In genomic region chr6:96542702-96543101, GRCh38 we compare ENCODE assay signal across 10 cellular contexts. TPM values are rescaled to one million over a fixed set of nuclear protein-coding genes. Genes with fewer than 3 reads are reported as not detected.
DNase-seq lines count a peak whose midpoint lies in the region; ATAC-seq, FAIRE-seq and TF ChIP-seq lines count a peak whose summit lies in the region.
"Had no signal": no experiment of that assay in that cellular context is flagged by ENCODE, and none has a peak within 500 bp of the region (broad histone marks: within the 10 kb centered on the region; RNA-seq: fewer than 3 reads in every experiment).

No MANE protein-coding gene starts in this region.

- H3K36me3 Mint-ChIP-seq in natural killer cell, result peaks cover 22% of the 10 kb centered on the region
- H3K36me3 Mint-ChIP-seq in natural killer cell treated with Interleukin-12 subunit alpha and Interleukin-12 subunit beta and Interleukin-15 and Interleukin-18, amount 100 ng/mL, for 72 hours, result peaks cover 37% of the 10 kb centered on the region
- peaks cover 75% of the 10 kb centered on the region for H3K36me3 Mint-ChIP-seq in activated T-cell treated with anti-CD3 and anti-CD28 coated beads, Interleukin-2, amount 50 U/mL, for 24 hours (ENCODE audit: low read depth)

- DNase-seq in natural killer cell (no peak), Kasumi-1 (lab: John Stamatoyannopoulos, UW) (peak; percentile 22 to 61), bronchial epithelial cell (ENCODE audit: low read depth) (peak; percentile 1), aorta (no peak), spleen (no peak)
- DNase-seq in natural killer cell treated with Interleukin-12 subunit alpha and Interleukin-12 subunit beta and Interleukin-15 and Interleukin-18, amount 100 ng/mL, for 72 hours (ENCODE audit: low spot score), result no peak
- DNase-seq in activated T-cell treated with anti-CD3 and anti-CD28 coated beads, Interleukin-2, amount 50 U/mL, for 24 hours, result no peak
- DNase-seq: GDM1 had no signal

- H3K4me1 ChIP-seq in aorta (ENCODE audit: control insufficient read depth in 1 of 2, insufficient read depth in 2 of 2, low read length in 2 of 2) (no peaks in the 10 kb centered on the region), spleen (no peaks in the 10 kb centered on the region)

- no peak overlapping the region for H3K4me3 Mint-ChIP-seq in natural killer cell
- H3K4me3 Mint-ChIP-seq in natural killer cell treated with Interleukin-12 subunit alpha and Interleukin-12 subunit beta and Interleukin-15 and Interleukin-18, amount 100 ng/mL, for 72 hours, result no peak overlapping the region
- H3K4me3 Mint-ChIP-seq in activated T-cell treated with anti-CD3 and anti-CD28 coated beads, Interleukin-2, amount 50 U/mL, for 24 hours, result no peak overlapping the region

- H3K27me3 ChIP-seq in bronchial epithelial cell (ENCODE audit: control insufficient read depth, insufficient read depth, low read length) (no peaks in the 10 kb centered on the region), aorta (ENCODE audit: control insufficient read depth in 1 of 2, insufficient read depth in 2 of 2, low read length in 1 of 2) (no peaks in the 10 kb centered on the region), spleen (replicated peaks in 1 of 7) (no peaks in the 10 kb centered on the region)

- no peak overlapping the region for H3K27ac Mint-ChIP-seq in natural killer cell
- H3K27ac Mint-ChIP-seq in natural killer cell treated with Interleukin-12 subunit alpha and Interleukin-12 subunit beta and Interleukin-15 and Interleukin-18, amount 100 ng/mL, for 72 hours, result no peak overlapping the region
- no peak overlapping the region for H3K27ac Mint-ChIP-seq in activated T-cell treated with anti-CD3 and anti-CD28 coated beads, Interleukin-2, amount 50 U/mL, for 24 hours

- H3K9me3 Mint-ChIP-seq in natural killer cell, result no peaks in the 10 kb centered on the region
- H3K9me3 Mint-ChIP-seq in natural killer cell treated with Interleukin-12 subunit alpha and Interleukin-12 subunit beta and Interleukin-15 and Interleukin-18, amount 100 ng/mL, for 72 hours, result no peaks in the 10 kb centered on the region
- no peaks in the 10 kb centered on the region for H3K9me3 Mint-ChIP-seq in activated T-cell treated with anti-CD3 and anti-CD28 coated beads, Interleukin-2, amount 50 U/mL, for 24 hours

- TF ChIP-seq CTCF in natural killer cell (IDR thresholded peaks at IDR 0.05), result peak; percentile 43
- TF ChIP-seq CTCF in bronchial epithelial cell (IDR thresholded peaks at IDR 0.05; ENCODE audit: insufficient read depth, low read length, severe bottlenecking), result no peak
- TF ChIP-seq CTCF in spleen (IDR thresholded peaks at IDR 0.05 in 8 of 11, conservative IDR thresholded peaks at IDR 0.05 in 3 of 11), result peak in 4 of 11 experiments; percentile 9 to 29 (median 16)

- no peaks in the 10 kb centered on the region for H3K9me3 ChIP-seq in aorta (ENCODE audit: control insufficient read depth, low read length)
- no peaks in the 10 kb centered on the region for H3K9me3 ChIP-seq in spleen

- H3K4me3 ChIP-seq in bronchial epithelial cell (ENCODE audit: low read depth, low read length) (no peak overlapping the region), aorta (ENCODE audit: low read length in 2 of 2) (no peak overlapping the region), spleen (no peak overlapping the region)

- H3K27ac ChIP-seq in aorta (ENCODE audit: low read depth in 1 of 2, low read length in 2 of 2) (no peak overlapping the region), spleen (no peak overlapping the region)

- ATAC-seq in natural killer cell (peak in 2 of 3 donors; percentile 29 to 52), aorta (ENCODE audit: low FRiP score) (peak; percentile 41), GM18520 (IDR thresholded peaks at IDR 0.05; ENCODE audit: unreplicated experiment) (no peak)
- ATAC-seq in natural killer cell treated with Interleukin-12 subunit alpha and Interleukin-12 subunit beta and Interleukin-15 and Interleukin-18, amount 100 ng/mL, for 72 hours, result no peak

- FAIRE-seq in bronchial epithelial cell (lab: Jason Lieb, UNC), result no peak

- intact Hi-C loops in natural killer cell (cut with micrococcal nuclease), result no loop called here
- intact Hi-C loops in aorta (cut with DNase I), result loop anchor here (5.0 kb wide), 3 partner anchors 220 to 510 kb away; partner anchors contain the start of gene NDUFAF4 (in 2 of the 2)
- intact Hi-C loops in spleen (cut with DNase I; ENCODE audit: low total_unique reads), result loop anchor here (10.0 kb wide), 1 partner anchor 512 kb away; no protein-coding TSS in a partner anchor

- H3K36me3 ChIP-seq in bronchial epithelial cell (ENCODE audit: control insufficient read depth, insufficient read depth, low read length) (peaks cover 3% of the 10 kb centered on the region), aorta (ENCODE audit: control insufficient read depth in 1 of 2, insufficient read depth in 2 of 2, low read length in 1 of 2) (peaks cover 2 to 3% of the 10 kb centered on the region in 2 donors), spleen (peaks cover 10 to 100% (median 74%) of the 10 kb centered on the region in 6 donors)

- no peak for TF ChIP-seq POLR2A in spleen (IDR thresholded peaks at IDR 0.05)

- H3K4me1 Mint-ChIP-seq in natural killer cell, result peaks cover 0 to 5% of the 10 kb centered on the region in 2 donors
- no peaks in the 10 kb centered on the region for H3K4me1 Mint-ChIP-seq in natural killer cell treated with Interleukin-12 subunit alpha and Interleukin-12 subunit beta and Interleukin-15 and Interleukin-18, amount 100 ng/mL, for 72 hours (ENCODE audit: low read depth in 2 of 2)
- no peaks in the 10 kb centered on the region for H3K4me1 Mint-ChIP-seq in activated T-cell treated with anti-CD3 and anti-CD28 coated beads, Interleukin-2, amount 50 U/mL, for 24 hours (ENCODE audit: low read depth)

- H3K27me3 Mint-ChIP-seq in natural killer cell (ENCODE audit: low read depth in 2 of 2), result no peaks in the 10 kb centered on the region
- no peaks in the 10 kb centered on the region for H3K27me3 Mint-ChIP-seq in natural killer cell treated with Interleukin-12 subunit alpha and Interleukin-12 subunit beta and Interleukin-15 and Interleukin-18, amount 100 ng/mL, for 72 hours
- H3K27me3 Mint-ChIP-seq in activated T-cell treated with anti-CD3 and anti-CD28 coated beads, Interleukin-2, amount 50 U/mL, for 24 hours, result no peaks in the 10 kb centered on the region

RNA-seq across cellular contexts. Expression of gene FHL5, which starts 20.2 kb away (rescaled TPM):
- not detected for total RNA-seq in natural killer cell
- not detected for total RNA-seq in natural killer cell treated with Interleukin-12 subunit alpha and Interleukin-12 subunit beta and Interleukin-15 and Interleukin-18, amount 100 ng/mL, for 72 hours
- not detected in 2 replicates for total RNA-seq in bronchial epithelial cell
- total RNA-seq in aorta, result 100 to 1,000 TPM in 1 of 2 donors, 10 to 100 TPM in 1; 38.3 to 413 TPM
- polyA plus RNA-seq in aorta, result 100 to 1,000 TPM in 1 of 2 donors, 10 to 100 TPM in 1; 37.6 to 106 TPM
- total RNA-seq in spleen, result 1 to 10 TPM; 1.6 to 9.6 (median 3.4) TPM
- 1 to 10 TPM; 1.9 to 2.8 (median 2.7) TPM for polyA plus RNA-seq in spleen
- total RNA-seq: kidney epithelial cell had no signal

RNA-seq across cellular contexts. Expression of gene UFL1, which starts 21.1 kb away (rescaled TPM):
- 10 to 100 TPM; 18.4 to 20.7 (median 19.0) TPM for total RNA-seq in natural killer cell
- 10 to 100 TPM; 16.0 to 19.1 TPM for total RNA-seq in natural killer cell treated with Interleukin-12 subunit alpha and Interleukin-12 subunit beta and Interleukin-15 and Interleukin-18, amount 100 ng/mL, for 72 hours
- 16.6 and 23.4 TPM in 2 replicates for total RNA-seq in bronchial epithelial cell
- 10 to 100 TPM; 25.3 to 26.9 TPM for total RNA-seq in aorta
- 10 to 100 TPM; 10.3 to 18.8 TPM for polyA plus RNA-seq in aorta
- 10 to 100 TPM; 20.0 to 29.6 (median 24.7) TPM for total RNA-seq in spleen
- 10 to 100 TPM in 2 of 3 donors, 1 to 10 TPM in 1; 9.5 to 12.3 (median 11.3) TPM for polyA plus RNA-seq in spleen

Comparison
In these comparisons a context has a peak if more than half of its experiments do, and no peak if none do; other contexts are left out.
1. ATAC-seq: peak in natural killer cell (2 of 3) and aorta (single experiment); none in natural killer cell treated with Interleukin-12 subunit alpha and Interleukin-12 subunit beta and Interleukin-15 and Interleukin-18, amount 100 ng/mL, for 72 hours (0 of 2) and GM18520 (single experiment).
2. DNase-seq: peak in Kasumi-1 (2 of 2) and bronchial epithelial cell (single experiment); none in natural killer cell (single experiment), natural killer cell treated with Interleukin-12 subunit alpha and Interleukin-12 subunit beta and Interleukin-15 and Interleukin-18, amount 100 ng/mL, for 72 hours (single experiment), aorta (0 of 2), activated T-cell treated with anti-CD3 and anti-CD28 coated beads, Interleukin-2, amount 50 U/mL, for 24 hours (single experiment) and spleen (single experiment).